Comparison of ENCODE assay signal across 9 cellular contexts in genomic region chr17:43720311-43721060, GRCh38. TPM values are rescaled to one million over a fixed set of nuclear protein-coding genes. Genes with fewer than 3 reads are reported as not detected.
A peak's percentile ranks its signal among the peaks of the same experiment; 100 is the strongest.
DNase-seq lines count a peak whose midpoint lies in the region; ATAC-seq, FAIRE-seq and TF ChIP-seq lines count a peak whose summit lies in the region.
"Had no signal": no experiment of that assay in that cellular context is flagged by ENCODE, and none has a peak within 500 bp of the region (broad histone marks: within the 10 kb centered on the region; RNA-seq: fewer than 3 reads in every experiment).

No MANE protein-coding gene starts in this region.

- no peak for TF ChIP-seq CTCF in Peyer's patch (IDR thresholded peaks at IDR 0.05)
- no peak for TF ChIP-seq CTCF in neural progenitor cell (IDR thresholded peaks at IDR 0.05)
- TF ChIP-seq CTCF in stomach (IDR thresholded peaks at IDR 0.05) = no peak

- no peak for FAIRE-seq in frontal cortex (lab: Jason Lieb, UNC)

- H3K79me2 ChIP-seq in neural progenitor cell (ENCODE audit: low read depth) = no peaks in the 10 kb centered on the region

- H2AFZ ChIP-seq in neural progenitor cell (replicated peaks) = peak overlapping the region; percentile 46

- no peaks in the 10 kb centered on the region for H3K9me3 Mint-ChIP-seq in neural progenitor cell

- intact Hi-C loops in stomach (cut with DNase I; ENCODE audit: low total_unique reads) = no loop called here

- DNase-seq in Peyer's patch (peak; percentile 79 to 90 (median 83)), frontal cortex (ENCODE audit: low spot score in 2 of 2) (peak; percentile 75 to 82), neural progenitor cell (ENCODE audit: low spot score) (peak; percentile 86), stomach (peak; percentile 78)
- peak; percentile 79 for DNase-seq in activated naive CD4-positive, alpha-beta T cell treated with Interleukin-2 at 50 U/mL for 16 hours

- 0 to 1% (median 1%) methylated on average over 41 to 64 of the region's 64 CpGs for WGBS in stomach, 5 donors

- H3K4me2 ChIP-seq in neural progenitor cell = peak overlapping the region; percentile 72

- TF ChIP-seq POLR2A in Peyer's patch (IDR thresholded peaks at IDR 0.05) (peak; percentile 56 to 57), stomach (IDR thresholded peaks at IDR 0.05) (no peak)

- peak; percentile 75 for ATAC-seq in HG02852 (IDR thresholded peaks at IDR 0.05; ENCODE audit: unreplicated experiment)
- no peak for ATAC-seq in GM21786 (IDR thresholded peaks at IDR 0.05; ENCODE audit: unreplicated experiment)

- no peaks in the 10 kb centered on the region for H3K4me1 ChIP-seq in Peyer's patch
- peaks cover 22% of the 10 kb centered on the region for H3K4me1 ChIP-seq in neural progenitor cell
- H3K4me1 ChIP-seq in stomach = peaks cover 0 to 11% (median 2%) of the 10 kb centered on the region in 4 donors

- H3K27me3 ChIP-seq in Peyer's patch (no peaks in the 10 kb centered on the region), neural progenitor cell (peaks cover 19% of the 10 kb centered on the region), stomach (no peaks in the 10 kb centered on the region)

- H3K36me3 Mint-ChIP-seq in neural progenitor cell = no peaks in the 10 kb centered on the region

- H3K27me3 Mint-ChIP-seq in neural progenitor cell (ENCODE audit: insufficient read depth, low read depth) = peaks cover 8% of the 10 kb centered on the region

- no peaks in the 10 kb centered on the region for H3K36me3 ChIP-seq in Peyer's patch
- no peaks in the 10 kb centered on the region for H3K36me3 ChIP-seq in neural progenitor cell
- H3K36me3 ChIP-seq in stomach = no peaks in the 10 kb centered on the region

- H3K9me3 ChIP-seq in Peyer's patch = no peaks in the 10 kb centered on the region
- no peaks in the 10 kb centered on the region for H3K9me3 ChIP-seq in neural progenitor cell (ENCODE audit: low read depth)
- no peaks in the 10 kb centered on the region for H3K9me3 ChIP-seq in stomach

- H3K9ac ChIP-seq in neural progenitor cell = peak overlapping the region; percentile 1

- H3K4me3 ChIP-seq in GM08714 (ENCODE audit: low read length) (peak overlapping the region; percentile 55), Peyer's patch (peak overlapping the region; percentile 78 to 93 (median 87)), neural progenitor cell (peak overlapping the region; percentile 59), stomach (peak overlapping the region; percentile 60 to 83 (median 71))

- H4K20me1 ChIP-seq in neural progenitor cell (ENCODE audit: low read depth) = no peaks in the 10 kb centered on the region

- H3K27ac Mint-ChIP-seq in neural progenitor cell = peak overlapping the region; percentile 97

- H3K27ac ChIP-seq in Peyer's patch (peak overlapping the region; percentile 92 to 96 (median 93)), neural progenitor cell (no peak overlapping the region), stomach (peak overlapping the region; percentile 90 to 95 (median 94))

- H3K4me1 Mint-ChIP-seq in neural progenitor cell = peaks cover 62% of the 10 kb centered on the region

- H3F3A ChIP-seq in neural progenitor cell (ENCODE audit: low read depth) = peaks cover 48% of the 10 kb centered on the region

- peak overlapping the region; percentile 85 for H3K4me3 Mint-ChIP-seq in neural progenitor cell

- no peak for TF ChIP-seq EP300 in stomach (IDR thresholded peaks at IDR 0.05)

RNA-seq across cellular contexts. Expression of gene SOST, which starts 38.1 kb away (rescaled TPM):
- total RNA-seq in Peyer's patch = not detected
- total RNA-seq in frontal cortex = not detected
- 0.06 TPM in 1 of 2 replicates, not detected in the other for total RNA-seq in neural progenitor cell (ENCODE audit: low replicate concordance)
- not detected for total RNA-seq in stomach
- polyA plus RNA-seq in stomach = not detected
- total RNA-seq: pulmonary artery endothelial cell had no signal

RNA-seq across cellular contexts. Expression of gene DUSP3, which starts 58.3 kb away (rescaled TPM):
- total RNA-seq in Peyer's patch (100 to 1,000 TPM in 1 of 4 donors, 10 to 100 TPM in 3; 37.1 to 120 (median 87.1) TPM), frontal cortex (33.0 TPM), neural progenitor cell (ENCODE audit: low replicate concordance) (18.2 and 20.8 TPM in 2 replicates), stomach (10 to 100 TPM; 33.0 to 97.8 (median 88.8) TPM)
- 10 to 100 TPM; 49.8 to 62.3 (median 51.7) TPM for polyA plus RNA-seq in stomach

RNA-seq across cellular contexts. Expression of gene MEOX1, which starts 58.8 kb away (rescaled TPM):
- total RNA-seq in Peyer's patch (1 to 10 TPM in 2 of 4 donors, under 1 TPM in 2; 0.54 to 3.3 (median 1.7) TPM), frontal cortex (0.41 TPM), neural progenitor cell (ENCODE audit: low replicate concordance) (0.59 TPM in 1 of 2 replicates, not detected in the other), stomach (1 to 10 TPM in 2 of 5 donors, not detected in 3; 2.0 to 5.1 TPM)
- 1 to 10 TPM; 1.2 to 3.3 (median 2.6) TPM for polyA plus RNA-seq in stomach
- total RNA-seq: pulmonary artery endothelial cell had no signal

RNA-seq across cellular contexts. Expression of gene CFAP97D1, which starts 59.7 kb away (rescaled TPM):
- not detected for total RNA-seq in Peyer's patch
- not detected for total RNA-seq in frontal cortex
- total RNA-seq in neural progenitor cell (ENCODE audit: low replicate concordance) = not detected in 2 replicates
- not detected for total RNA-seq in stomach
- polyA plus RNA-seq in stomach = not detected

Comparison
In these comparisons a context has a peak if more than half of its experiments do, and no peak if none do; other contexts are left out.
1. POLR2A ChIP-seq: peak in Peyer's patch (2 of 2); none in stomach (0 of 4).
2. Peak in every context shown above with its lines, with median percentiles within 50 percentile points of each other: H3K4me3 ChIP-seq and DNase-seq.